ENCODE assay signal across 8 cellular contexts in the genomic region with DNA sequence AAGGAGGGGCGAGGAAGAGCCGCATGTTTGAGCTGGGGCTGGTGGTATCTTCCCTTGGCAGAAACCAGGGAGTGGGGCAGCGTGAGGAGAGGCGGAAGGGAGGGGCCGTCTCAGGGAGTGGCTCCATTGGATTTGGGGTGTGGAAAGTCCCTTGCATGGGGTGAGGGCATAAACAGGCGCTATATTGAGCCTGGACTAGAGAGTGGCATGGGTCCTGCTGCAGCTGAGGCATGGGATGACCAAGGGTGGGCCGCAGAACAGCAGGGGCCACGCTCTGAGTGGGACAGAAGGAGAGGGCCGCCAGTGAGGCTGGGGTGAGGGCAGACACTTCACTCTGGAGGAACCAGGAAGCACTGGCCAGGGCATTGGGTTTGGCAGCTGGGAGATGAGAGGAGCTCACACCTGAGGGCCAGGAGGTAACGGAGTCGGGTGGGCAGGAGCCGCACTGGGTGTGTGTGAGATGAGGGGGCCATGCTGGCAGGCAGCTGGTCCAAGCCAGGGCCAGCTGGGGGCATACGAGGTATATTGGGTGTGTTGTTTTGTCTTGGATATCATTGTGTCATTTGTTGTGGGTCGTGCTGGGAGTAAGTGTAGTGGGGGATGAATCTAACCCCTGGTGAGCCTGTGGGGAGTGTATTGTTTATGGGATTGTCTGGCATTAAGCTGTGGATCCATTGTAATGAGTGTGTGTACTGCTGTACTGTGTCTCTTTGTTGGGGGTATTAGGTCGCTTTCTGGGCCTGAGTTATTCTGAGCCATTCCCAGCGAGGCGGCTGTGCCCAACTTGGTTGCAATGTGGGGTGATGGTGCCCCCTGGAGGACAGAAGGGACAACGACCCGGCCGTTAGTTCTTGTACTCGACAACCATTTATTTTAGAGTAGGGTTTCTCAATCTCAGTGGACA. TPM values are rescaled to one million over a fixed set of nuclear protein-coding genes. Genes with fewer than 3 reads are reported as not detected.
DNase-seq lines count a peak whose midpoint lies in the region; ATAC-seq, FAIRE-seq and TF ChIP-seq lines count a peak whose summit lies in the region.
"Not testable (repeated sequence)": the region's sequence is repeated elsewhere in the genome, so short reads cannot be mapped to it uniquely, and the experiment has no call there.

No MANE protein-coding gene starts in this region.

- not testable (repeated sequence) for H4K91ac ChIP-seq in IMR-90 (ENCODE audit: insufficient read depth, low read depth, low read length)

- H3K4me1 Mint-ChIP-seq in activated CD4-positive, alpha-beta T cell treated with anti-CD3 and anti-CD28 coated beads for 36 hours: not testable (repeated sequence)

- TF ChIP-seq EP300 in K562 (IDR thresholded peaks at IDR 0.05; ENCODE audit: low read length): not testable (repeated sequence)

- FAIRE-seq in K562 (lab: Jason Lieb, UNC); pancreas (lab: Jason Lieb, UNC): not testable (repeated sequence)

- ATAC-seq in IMR-90 (ENCODE audit: low read depth) (peak; percentile 97), K562 (peak; percentile 95), left cardiac atrium (peak; percentile 95), pancreas (peak; percentile 84 to 96 (median 92))
- peak; percentile 92 for ATAC-seq in activated CD4-positive, alpha-beta T cell treated with anti-CD3 and anti-CD28 coated beads for 36 hours

- H3K9me1 ChIP-seq in IMR-90 (ENCODE audit: insufficient read depth, low read length); K562 (ENCODE audit: control insufficient read depth, insufficient read depth, low read length): not testable (repeated sequence)

- H3K23ac ChIP-seq in IMR-90 (ENCODE audit: low read depth, low read length): not testable (repeated sequence)

- H2AK9ac ChIP-seq in IMR-90 (replicated peaks; ENCODE audit: low read depth, low read length, poor library complexity): not testable (repeated sequence)

- H3K9ac ChIP-seq in IMR-90 (ENCODE audit: low read depth, low read length): 0 out of 2 replicates have a peak overlapping the region, but pooled peaks have one; percentile 14
- not testable (repeated sequence) for H3K9ac ChIP-seq in K562 (ENCODE audit: insufficient read depth in 1 of 2, low read depth in 2 of 2, low read length in 2 of 2)

- CTCF ChIA-PET in IMR-90 (lab: Yijun Ruan, JAX): not testable (repeated sequence)
- CTCF ChIA-PET in activated CD4-positive, alpha-beta T cell treated with anti-CD3 and anti-CD28 coated beads for 36 hours (lab: Charles Lee): interaction anchor here (0.6 to 0.8 kb wide), 4 partner anchors 61 to 135 kb away, joined by 3 to 4 read pairs (median 3); no protein-coding TSS in a partner anchor
- CTCF ChIA-PET in K562 (lab: Yijun Ruan, JAX; ENCODE audit: low intra/inter-chr PET ratio): interaction anchor here (0.9 to 1.0 kb wide), 2 partner anchors 41 to 61 kb away, joined by 3 to 8 read pairs; no protein-coding TSS in a partner anchor

- H3K4me3 ChIP-seq in IMR-90 (ENCODE audit: insufficient read depth, low read depth, low read length); K562; pancreas: not testable (repeated sequence)

- H3K4me3 Mint-ChIP-seq in activated CD4-positive, alpha-beta T cell treated with anti-CD3 and anti-CD28 coated beads for 36 hours: not testable (repeated sequence)

- dilution Hi-C loops in IMR-90 (cut with HindIII; ENCODE audit: low sequenced_read_pairs, unreplicated experiment): not testable (repeated sequence)

- H4K8ac ChIP-seq in IMR-90 (ENCODE audit: low read depth in 2 of 2, low read length in 2 of 2): not testable (repeated sequence)

- H3K4ac ChIP-seq in IMR-90 (ENCODE audit: low read depth, low read length): not testable (repeated sequence)

- H2AFZ ChIP-seq in IMR-90 (replicated peaks; ENCODE audit: low read length, poor library complexity); K562 (ENCODE audit: low read depth, low read length): not testable (repeated sequence)

- TF ChIP-seq CTCF in IMR-90 (conservative IDR thresholded peaks at IDR 0.05; ENCODE audit: low read depth, low read length): peak; percentile 79
- TF ChIP-seq CTCF in K562 (IDR thresholded peaks at IDR 0.05 in 2 of 3, conservative IDR thresholded peaks at IDR 0.05 in 1 of 3; ENCODE audit: insufficient read depth in 2 of 3, low read depth in 1 of 3, low read length in 3 of 3): peak; percentile 74 to 83 (median 78)
- TF ChIP-seq CTCF in pancreas (IDR thresholded peaks at IDR 0.05): peak; percentile 56 to 78 (median 68)

- H3K27ac Mint-ChIP-seq in activated CD4-positive, alpha-beta T cell treated with anti-CD3 and anti-CD28 coated beads for 36 hours: not testable (repeated sequence)

- peaks cover 11% of the 10 kb centered on the region; the same call in 1 of the 2 replicates for H3K4me1 ChIP-seq in IMR-90 (ENCODE audit: control insufficient read depth, insufficient read depth, low read length)
- not testable (repeated sequence) for H3K4me1 ChIP-seq in K562 (replicated peaks in 1 of 2; ENCODE audit: control insufficient read depth in 2 of 2, insufficient read depth in 2 of 2, low read length in 2 of 2); pancreas

- H3K18ac ChIP-seq in IMR-90 (ENCODE audit: low read depth, low read length): not testable (repeated sequence)

- intact Hi-C loops in IMR-90 (cut with micrococcal nuclease): loop anchor here (5.0 kb wide), 3 partner anchors 42 to 137 kb away; no protein-coding TSS in a partner anchor
- intact Hi-C loops in activated CD4-positive, alpha-beta T cell treated with anti-CD3 and anti-CD28 coated beads for 36 hours (cut with DNase I, micrococcal nuclease): loop anchor here (1.0 to 5.0 kb wide), 5 partner anchors 40 to 135 kb away; no protein-coding TSS in a partner anchor
- intact Hi-C loops in K562 (cut with micrococcal nuclease): loop anchor here (1.0 to 2.0 kb wide), 2 partner anchors 40 to 61 kb away; no protein-coding TSS in a partner anchor
- intact Hi-C loops in left cardiac atrium (cut with DNase I): loop anchor here in 1 of 2 donors (5.0 to 10.0 kb wide), 3 partner anchors 42 to 140 kb away; partner anchors contain the start of gene GPR179
- intact Hi-C loops in pancreas (cut with DNase I): not testable (repeated sequence)

- not testable (repeated sequence) for H3K36me3 Mint-ChIP-seq in activated CD4-positive, alpha-beta T cell treated with anti-CD3 and anti-CD28 coated beads for 36 hours (ENCODE audit: low read depth)

- H4K5ac ChIP-seq in IMR-90 (ENCODE audit: low read depth, low read length): not testable (repeated sequence)

- peaks cover 6 to 26% of the 10 kb centered on the region in 2 experiments for H3K79me1 ChIP-seq in IMR-90 (ENCODE audit: low read depth in 1 of 2, low read length in 2 of 2)

- H3K27ac ChIP-seq in IMR-90 (ENCODE audit: insufficient read depth, low read length): peak overlapping the region; percentile 47; the same call in 1 of the 2 replicates
- not testable (repeated sequence) for H3K27ac ChIP-seq in K562 (ENCODE audit: extremely low read depth, low read depth, low read length); pancreas

- 60% methylated on average over 5 of the region's 21 CpGs; no CpG with 5 or more reads in 1 of the 2 experiments for WGBS in IMR-90 (ENCODE audit: extremely low coverage in 2 of 2, insufficient read length in 1 of 2), 2 experiments
- WGBS in K562 (ENCODE audit: insufficient coverage, low coverage, missing lambda C conversion rate): 13% methylated on average over 17 of the region's 21 CpGs
- 50 to 51% methylated on average over 20 to 21 of the region's 21 CpGs for WGBS in pancreas, 2 donors

- peaks cover 46% of the 10 kb centered on the region for H4K20me1 ChIP-seq in IMR-90 (ENCODE audit: insufficient read depth, low read length)
- not testable (repeated sequence) for H4K20me1 ChIP-seq in K562 (replicated peaks; ENCODE audit: control insufficient read depth, insufficient read depth, low read length)

- not testable (repeated sequence) for H3K56ac ChIP-seq in IMR-90 (ENCODE audit: extremely low read depth, insufficient read depth, low read length)

- H2BK5ac ChIP-seq in IMR-90 (ENCODE audit: low read depth, low read length, poor library complexity, severe bottlenecking): not testable (repeated sequence)

- not testable (repeated sequence) for H2AK5ac ChIP-seq in IMR-90 (ENCODE audit: low read depth, low read length)

- not testable (repeated sequence) for BruUV-seq in IMR-90 (replicated peaks; lab: Mats Ljungman, UMichigan); K562 (replicated peaks; lab: Mats Ljungman, UMichigan)

- H2BK15ac ChIP-seq in IMR-90 (ENCODE audit: low read depth, low read length): not testable (repeated sequence)

- not testable (repeated sequence) for H3K27me3 ChIP-seq in IMR-90 (ENCODE audit: control insufficient read depth, insufficient read depth, low read length); pancreas
- H3K27me3 ChIP-seq in K562 (ENCODE audit: control insufficient read depth in 2 of 2, insufficient read depth in 2 of 2, low read length in 2 of 2): peaks cover 0 to 16% of the 10 kb centered on the region in 2 experiments; a peak in 2 of 5 replicates

- not testable (repeated sequence) for H3K79me2 ChIP-seq in K562 (ENCODE audit: control insufficient read depth, insufficient read depth, low read length)

- in situ Hi-C loops in Caki2 (cut with HindIII; ENCODE audit: low pct_unique_long_range_greater_than_20kb, low sequenced_read_pairs): not testable (repeated sequence)
- in situ Hi-C loops in IMR-90 (cut with MboI; ENCODE audit: low sequenced_read_pairs) (loop anchor here (5.0 to 25.0 kb wide), 2 partner anchors 42 to 122 kb away; partner anchors contain the start of gene SOCS7), K562 (cut with MboI) (loop anchor here (5.0 kb wide), 1 partner anchor 42 kb away; no protein-coding TSS in a partner anchor)

- peak; percentile 46 for DNase-seq in Caki2 (ENCODE audit: low read depth)
- DNase-seq in IMR-90: peak; percentile 63
- DNase-seq in NCI-H774 (lab: John Stamatoyannopoulos, UW): peak; percentile 85
- peak; percentile 84 for DNase-seq in activated CD4-positive, alpha-beta T cell treated with anti-CD3 and anti-CD28 coated beads for 36 hours
- DNase-seq in K562 (ENCODE audit: extremely low read depth in 1 of 4, low spot score in 3 of 4): peak; percentile 44 to 74 (median 48)
- DNase-seq in left cardiac atrium: peak; percentile 79
- DNase-seq in pancreas: peak in 5 of 6 donors; percentile 41 to 81 (median 67)
- peak; percentile 15 to 65 (median 44) for DNase-seq in stimulated activated naive CD4-positive, alpha-beta T cell (lab: John Stamatoyannopoulos, UW)

- not testable (repeated sequence) for TF ChIP-seq POLR2A in IMR-90 (IDR thresholded peaks at IDR 0.05; ENCODE audit: low read depth, low read length); K562 (conservative IDR thresholded peaks at IDR 0.05)

- H2BK120ac ChIP-seq in IMR-90 (ENCODE audit: low read depth, low read length): not testable (repeated sequence)

- not testable (repeated sequence) for H3K4me2 ChIP-seq in IMR-90 (ENCODE audit: low read depth, low read length); K562 (ENCODE audit: insufficient read depth, low read length)

- H2BK20ac ChIP-seq in IMR-90 (ENCODE audit: low read depth, low read length): not testable (repeated sequence)

- not testable (repeated sequence) for H3K9me3 ChIP-seq in IMR-90 (ENCODE audit: control insufficient read depth, insufficient read depth, low read length); K562 (replicated peaks; ENCODE audit: control insufficient read depth, insufficient read depth, low read depth, low read length); pancreas

- H3K9me3 Mint-ChIP-seq in activated CD4-positive, alpha-beta T cell treated with anti-CD3 and anti-CD28 coated beads for 36 hours (ENCODE audit: low read depth): not testable (repeated sequence)

- TF ChIP-seq RAD21 in IMR-90 (IDR thresholded peaks at IDR 0.05; ENCODE audit: low read length) (peak; percentile 76), K562 (CRISPR knock-in tag; conservative IDR thresholded peaks at IDR 0.05 in 1 of 2, IDR thresholded peaks at IDR 0.05 in 1 of 2) (peak; percentile 69 to 89)

- not testable (repeated sequence) for H3K14ac ChIP-seq in IMR-90 (replicated peaks; ENCODE audit: low read depth, low read length)

- H3K27me3 Mint-ChIP-seq in activated CD4-positive, alpha-beta T cell treated with anti-CD3 and anti-CD28 coated beads for 36 hours: not testable (repeated sequence)

- POLR2A ChIA-PET in IMR-90 (lab: Charles Lee; ENCODE audit: unreplicated experiment); activated CD4-positive, alpha-beta T cell treated with anti-CD3 and anti-CD28 coated beads for 36 hours (lab: Charles Lee); K562 (lab: Yijun Ruan, JAX): not testable (repeated sequence)

- peaks cover 45% of the 10 kb centered on the region for H3K36me3 ChIP-seq in IMR-90 (ENCODE audit: control insufficient read depth, insufficient read depth, low read length)
- not testable (repeated sequence) for H3K36me3 ChIP-seq in K562 (ENCODE audit: control insufficient read depth, insufficient read depth, low read length); pancreas

RNA-seq across cellular contexts. Expression of gene ARHGAP23, which starts 56.2 kb away (rescaled TPM):
- total RNA-seq in Caki2 (2014; rRNA removed; shearing (Covaris generic); ENCODE audit: low replicate concordance): 1.4 and 2.3 TPM in 2 replicates
- total RNA-seq in IMR-90 (2012; rRNA removed): 9.3 and 17.8 TPM in 2 replicates
- 42.7 and 43.3 TPM in 2 replicates for polyA plus RNA-seq in IMR-90 (2012; rRNA removed)
- polyA plus RNA-seq in IMR-90 (2012; cell fraction: cytosol; rRNA removed): 30.0 and 40.5 TPM in 2 replicates
- polyA plus RNA-seq in IMR-90 (2012; cell fraction: nucleus; rRNA removed; ENCODE audit: low replicate concordance): 56.1 and 68.3 TPM in 2 replicates
- total RNA-seq in activated CD4-positive, alpha-beta T cell treated with anti-CD3 and anti-CD28 coated beads for 36 hours: under 1 TPM; 0.55 to 0.86 TPM
- total RNA-seq in K562 (2011; cell fraction: chromatin; rRNA removed; ENCODE audit: low replicate concordance): 5.4 and 10.3 TPM in 2 replicates
- 3.6 and 6.0 TPM in 2 replicates for total RNA-seq in K562 (2011; cell fraction: nucleolus; rRNA removed)
- total RNA-seq in K562 (2011; cell fraction: nucleoplasm; rRNA removed): 4.4 and 6.6 TPM in 2 replicates
- 0.33 and 0.86 TPM in 2 replicates for total RNA-seq in K562 (2014; rRNA removed)
- total RNA-seq in K562 (2014; rRNA removed; fragmentation: Illumina TruSeq; extraction: Trizol): 0.06 and 0.25 TPM in 2 replicates
- 0.29 and 0.57 TPM in 2 replicates for total RNA-seq in K562 (2015; rRNA removed; fragmentation: Illumina TruSeq; extraction: Trizol)
- 1.4 and 2.7 TPM in 2 replicates for total RNA-seq in K562 (2021)
- polyA plus RNA-seq in K562 (2011; rRNA removed): 0.12 and 0.71 TPM in 2 replicates
- 0.10 and 1.00 TPM in 2 replicates for polyA plus RNA-seq in K562 (2011; cell fraction: cytosol; rRNA removed)
- polyA plus RNA-seq in K562 (2011; cell fraction: nucleus; rRNA removed): 0.80 and 2.2 TPM in 2 replicates
- 0.52 and 0.68 TPM in 2 replicates for polyA plus RNA-seq in K562 (2012)
- polyA plus RNA-seq in K562 (2014; fragmentation: Illumina TruSeq; extraction: Trizol): 0.68 and 0.70 TPM in 2 replicates
- polyA plus RNA-seq in K562 (2014; fragmentation: Nextera tagmentation; extraction: Ambion mirVana): under 1 TPM; 0.01 to 0.03 TPM
- polyA plus RNA-seq in K562 (2014; rRNA removed): 0.69 and 1.6 TPM in 2 replicates
- polyA minus RNA-seq in K562 (2011; rRNA and poly(A)+ RNA removed): 0.24 and 1.6 TPM in 2 replicates
- polyA minus RNA-seq in K562 (2011; cell fraction: cytosol; rRNA and poly(A)+ RNA removed): 0.18 and 1.4 TPM in 2 replicates
- 1.7 and 3.0 TPM in 2 replicates for polyA minus RNA-seq in K562 (2011; cell fraction: nucleus; rRNA and poly(A)+ RNA removed)
- total RNA-seq in left cardiac atrium: 10 to 100 TPM; 54.1 to 91.9 TPM
- total RNA-seq in pancreas: 1 to 10 TPM; 2.5 to 7.1 (median 4.7) TPM
- polyA plus RNA-seq in pancreas: 1 to 10 TPM; 3.3 to 4.1 TPM
